8 cellular contexts compared by ENCODE assay signal in the genomic region with DNA sequence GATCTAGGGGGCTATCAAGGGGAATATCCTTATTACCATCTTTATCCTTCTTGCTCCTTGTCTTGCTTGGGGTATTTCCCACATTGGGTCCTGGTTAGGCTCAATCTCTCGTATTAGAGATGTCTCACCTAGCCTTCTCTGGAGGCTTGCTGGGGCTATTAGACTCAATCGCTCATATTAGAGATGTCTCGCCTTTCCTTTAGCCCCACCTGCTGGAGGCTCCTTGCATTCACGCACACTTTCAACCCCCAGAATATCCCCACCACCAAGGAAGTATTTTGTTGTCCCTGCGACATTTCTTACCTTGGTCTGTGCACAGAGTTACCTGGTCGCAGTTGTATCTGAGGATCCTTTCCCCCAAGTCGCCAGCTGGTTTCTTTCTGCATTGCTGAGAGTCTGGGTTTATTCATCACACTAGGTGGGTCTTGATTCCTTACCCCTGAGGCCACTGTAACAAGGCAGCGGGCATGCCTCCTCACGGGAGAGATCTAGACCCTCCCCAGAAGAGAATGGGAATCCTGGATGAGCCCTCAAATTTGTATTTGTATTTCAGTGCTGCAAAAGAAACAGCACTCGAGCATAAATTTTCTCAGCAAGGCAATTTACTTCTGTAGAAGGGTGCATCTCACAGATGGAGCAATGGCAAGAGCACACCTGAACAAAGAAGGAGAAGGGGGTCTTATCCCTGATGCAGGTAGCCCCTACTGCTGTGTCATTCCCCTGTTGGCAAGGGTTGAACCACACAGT. TPM values are rescaled to one million over a fixed set of nuclear protein-coding genes. Genes with fewer than 3 reads are reported as not detected.
DNase-seq lines count a peak whose midpoint lies in the region; ATAC-seq, FAIRE-seq and TF ChIP-seq lines count a peak whose summit lies in the region.

No MANE protein-coding gene starts in this region.

- TF ChIP-seq CTCF in Panc1 (IDR thresholded peaks at IDR 0.05): peak; percentile 71
- TF ChIP-seq CTCF in psoas muscle (IDR thresholded peaks at IDR 0.05): peak; percentile 16

- no TSS peak for BruUV-seq in Panc1 (replicated peaks; lab: Mats Ljungman, UMichigan)

- H3K27ac ChIP-seq in Panc1 (ENCODE audit: low read length) (no peak overlapping the region), psoas muscle (no peak overlapping the region)

- POLR2A ChIA-PET in Panc1 (lab: Charles Lee): no interaction called here

- peaks cover 15% of the 10 kb centered on the region; the same call in 1 of the 2 replicates for H3K9me3 ChIP-seq in Panc1 (ENCODE audit: control insufficient read depth, insufficient read depth, low read depth, low read length)
- H3K9me3 ChIP-seq in psoas muscle: no peaks in the 10 kb centered on the region

- H3K4me1 ChIP-seq in Panc1 (ENCODE audit: control insufficient read depth, insufficient read depth, low read length): no peaks in the 10 kb centered on the region
- no peaks in the 10 kb centered on the region for H3K4me1 ChIP-seq in psoas muscle

- in situ Hi-C loops in Panc1 (cut with HindIII; ENCODE audit: low pct_unique_long_range_greater_than_20kb, low sequenced_read_pairs): no loop called here

- intact Hi-C loops in left cardiac atrium (cut with DNase I): loop anchor here (10.0 kb wide), 2 partner anchors 907 to 917 kb away; a partner anchor contains a TSS
- intact Hi-C loops in cardiac septum (cut with DNase I): loop anchor here (5.0 kb wide), 1 partner anchor 244 kb away; a partner anchor contains a TSS
- intact Hi-C loops in Panc1 (cut with micrococcal nuclease; ENCODE audit: unreplicated experiment): loop anchor here (5.0 kb wide), 1 partner anchor 244 kb away; a partner anchor contains a TSS
- intact Hi-C loops in psoas muscle (cut with DNase I): loop anchor here (5.0 to 10.0 kb wide), 3 partner anchors 244 to 1207 kb away; a partner anchor contains a TSS

- H3K36me3 ChIP-seq in Panc1 (ENCODE audit: control insufficient read depth, insufficient read depth, low read length) (no peaks in the 10 kb centered on the region), psoas muscle (ENCODE audit: insufficient read depth in 1 of 2, low read depth in 1 of 2) (no peaks in the 10 kb centered on the region)

- H3K27me3 ChIP-seq in Panc1 (ENCODE audit: control insufficient read depth, insufficient read depth, low read length): no peaks in the 10 kb centered on the region
- H3K27me3 ChIP-seq in psoas muscle (ENCODE audit: insufficient read depth in 3 of 3, low read length in 2 of 3): no peaks in the 10 kb centered on the region

- no peak overlapping the region for H3K4me3 ChIP-seq in Panc1 (ENCODE audit: low read depth in 2 of 2, low read length in 2 of 2)
- no peak overlapping the region for H3K4me3 ChIP-seq in psoas muscle

- no peak for TF ChIP-seq POLR2A in H54 (IDR thresholded peaks at IDR 0.05; ENCODE audit: low read depth, low read length)

- FAIRE-seq in H54 (lab: Jason Lieb, UNC): no peak

- DNase-seq in left cardiac atrium: peak; percentile 35
- no peak for DNase-seq in cardiac septum (ENCODE audit: low spot score)
- no peak for DNase-seq in Panc1 (ENCODE audit: low read depth, low spot score)
- peak; percentile 65 for DNase-seq in ecto neural progenitor cell (ENCODE audit: low spot score)
- no peak for DNase-seq in psoas muscle
- DNase-seq in H54 (ENCODE audit: insufficient read length, low spot score): no peak
- DNase-seq in NCI-H345 treated with DMSO at 0.1 percent for 48 hours (lab: John Stamatoyannopoulos, UW; ENCODE audit: unreplicated experiment): no peak
- no peak for DNase-seq in GDM1 (lab: John Stamatoyannopoulos, UW)

- ATAC-seq in left cardiac atrium: peak in 1 of 2 donors; percentile 61
- ATAC-seq in Panc1: 0 out of 2 replicates have a peak, but pooled peaks have one; percentile 46
- no peak for ATAC-seq in psoas muscle

- CTCF ChIA-PET in Panc1 (lab: Charles Lee): no interaction called here

- WGBS in psoas muscle, 3 donors: 73 to 77% (median 76%) methylated on average over 10 of the region's 10 CpGs

RNA-seq across cellular contexts. Expression of a gene that starts 15.9 kb away (rescaled TPM):
- total RNA-seq in left cardiac atrium: 1 to 10 TPM; 3.3 to 5.3 TPM
- 2.3 TPM for total RNA-seq in cardiac septum
- 32.2 TPM for total RNA-seq in Panc1 (2021; ENCODE audit: unreplicated experiment)
- polyA plus RNA-seq in Panc1 (2012; ENCODE audit: insufficient read length): 13.5 TPM
- 1 to 10 TPM; 1.8 to 4.0 (median 3.1) TPM for total RNA-seq in psoas muscle
- 1 to 10 TPM; 1.9 to 7.2 (median 3.8) TPM for polyA plus RNA-seq in psoas muscle

RNA-seq across cellular contexts. Expression of a gene that starts 31.4 kb away (rescaled TPM):
- total RNA-seq in left cardiac atrium: 1 to 10 TPM; 6.9 to 8.2 TPM
- total RNA-seq in cardiac septum: 7.1 TPM
- 15.1 TPM for total RNA-seq in Panc1 (2021; ENCODE audit: unreplicated experiment)
- 12.6 TPM for polyA plus RNA-seq in Panc1 (2012; ENCODE audit: insufficient read length)
- 10 to 100 TPM in 3 of 4 donors, 1 to 10 TPM in 1; 9.0 to 17.5 (median 16.5) TPM for total RNA-seq in psoas muscle
- 10 to 100 TPM; 15.0 to 17.5 (median 16.1) TPM for polyA plus RNA-seq in psoas muscle

RNA-seq across cellular contexts. Expression of a gene that starts 32.7 kb away (rescaled TPM):
- total RNA-seq in left cardiac atrium (under 1 TPM in 1 of 2 donors, not detected in 1; 0.21 TPM), cardiac septum (not detected), Panc1 (2021; ENCODE audit: unreplicated experiment) (0.15 TPM), psoas muscle (not detected)
- 0.12 TPM for polyA plus RNA-seq in Panc1 (2012; ENCODE audit: insufficient read length)
- polyA plus RNA-seq in psoas muscle: under 1 TPM in 1 of 3 donors, not detected in 2; 0.01 TPM

RNA-seq across cellular contexts. Expression of a gene that starts 38.4 kb away (rescaled TPM):
- total RNA-seq in left cardiac atrium: not detected
- not detected for total RNA-seq in cardiac septum
- not detected for total RNA-seq in Panc1 (2021; ENCODE audit: unreplicated experiment)
- not detected for polyA plus RNA-seq in Panc1 (2012; ENCODE audit: insufficient read length)
- not detected for total RNA-seq in psoas muscle
- polyA plus RNA-seq in psoas muscle: not detected

Comparison
In these comparisons a context has a peak if more than half of its experiments do, and no peak if none do; other contexts are left out.
1. DNase-seq: peak in left cardiac atrium (single experiment) and ecto neural progenitor cell (single experiment); none in cardiac septum (single experiment), Panc1 (single experiment), psoas muscle (0 of 2), H54 (single experiment), NCI-H345 treated with DMSO at 0.1 percent for 48 hours (single experiment) and GDM1 (single experiment).